Comparison of ENCODE assay signal across 8 cellular contexts in genomic region chr18:76524900-76525698, GRCh38. TPM values are rescaled to one million over a fixed set of nuclear protein-coding genes. Genes with fewer than 3 reads are reported as not detected.
DNase-seq lines count a peak whose midpoint lies in the region; ATAC-seq, FAIRE-seq and TF ChIP-seq lines count a peak whose summit lies in the region.

No MANE protein-coding gene starts in this region.

- no peaks in the 10 kb centered on the region for H3K79me2 ChIP-seq in HepG2 (ENCODE audit: insufficient read depth, low read length)

- TF ChIP-seq RAD21 in HepG2 (CRISPR knock-in tag; IDR thresholded peaks at IDR 0.05), result no peak

- H3K4me1 Mint-ChIP-seq in activated CD8-positive, alpha-beta T cell treated with anti-CD3 and anti-CD28 coated beads for 36 hours (ENCODE audit: low read depth), result peaks cover 8% of the 10 kb centered on the region

- CTCF ChIA-PET in HepG2 (lab: Yijun Ruan, JAX; ENCODE audit: low intra/inter-chr PET ratio, low total read pairs), result no interaction called here
- CTCF ChIA-PET in activated CD8-positive, alpha-beta T cell treated with anti-CD3 and anti-CD28 coated beads for 36 hours (lab: Charles Lee), result no interaction called here

- WGBS in HepG2 (ENCODE audit: low lambda C conversion rate), result 8% methylated on average over 20 of the region's 20 CpGs

- no peaks in the 10 kb centered on the region for H3K36me3 Mint-ChIP-seq in activated CD8-positive, alpha-beta T cell treated with anti-CD3 and anti-CD28 coated beads for 36 hours (ENCODE audit: low read depth)

- H3K9me3 Mint-ChIP-seq in activated CD8-positive, alpha-beta T cell treated with anti-CD3 and anti-CD28 coated beads for 36 hours, result no peaks in the 10 kb centered on the region

- no peak for FAIRE-seq in HepG2 (lab: Jason Lieb, UNC)

- BruUV-seq in HepG2 (replicated peaks; lab: Mats Ljungman, UMichigan), result no TSS peak

- peaks cover 25% of the 10 kb centered on the region for H3K4me1 ChIP-seq in HepG2 (ENCODE audit: insufficient read depth, low read length)
- H3K4me1 ChIP-seq in tibial artery, result peaks cover 0 to 27% (median 8%) of the 10 kb centered on the region in 4 donors

- TF ChIP-seq EP300 in HepG2 (IDR thresholded peaks at IDR 0.05; ENCODE audit: low read depth in 2 of 2, low read length in 2 of 2), result no peak
- TF ChIP-seq EP300 in HepG2 (CRISPR knock-in tag; IDR thresholded peaks at IDR 0.05; ENCODE audit: borderline replicate concordance), result no peak

- H3K4me3 Mint-ChIP-seq in activated CD8-positive, alpha-beta T cell treated with anti-CD3 and anti-CD28 coated beads for 36 hours, result no peak overlapping the region

- H3K27me3 Mint-ChIP-seq in activated CD8-positive, alpha-beta T cell treated with anti-CD3 and anti-CD28 coated beads for 36 hours, result peaks cover 38% of the 10 kb centered on the region

- TF ChIP-seq POLR2A in HepG2 (IDR thresholded peaks at IDR 0.05; ENCODE audit: insufficient read depth in 1 of 2, low read depth in 2 of 2, low read length in 2 of 2), result no peak

- H3K9ac ChIP-seq in HepG2 (ENCODE audit: insufficient read depth, low read depth, low read length), result no peak overlapping the region

- no peak for TF ChIP-seq CTCF in cardiac fibroblast (IDR thresholded peaks at IDR 0.05; ENCODE audit: low read depth, low read length)
- TF ChIP-seq CTCF in HepG2 (CRISPR knock-in tag; IDR thresholded peaks at IDR 0.05), result no peak
- TF ChIP-seq CTCF in tibial artery (IDR thresholded peaks at IDR 0.05), result no peak
- TF ChIP-seq CTCF in activated CD8-positive, alpha-beta T cell treated with anti-CD3 and anti-CD28 coated beads for 36 hours (IDR thresholded peaks at IDR 0.05), result no peak

- in situ Hi-C loops in HepG2 (cut with HindIII; ENCODE audit: extremely low pct_ligation_motif_present, low pct_unique_long_range_greater_than_20kb), result no loop called here

- no peak overlapping the region for H3K27ac Mint-ChIP-seq in activated CD8-positive, alpha-beta T cell treated with anti-CD3 and anti-CD28 coated beads for 36 hours

- peak overlapping the region; percentile 37; the same call in 1 of the 2 replicates for H3K4me2 ChIP-seq in HepG2 (ENCODE audit: low read depth, low read length)

- H3K27ac ChIP-seq in HepG2 (ENCODE audit: extremely low read length, insufficient read depth, low read length) (no peak overlapping the region), tibial artery (no peak overlapping the region)

- no peaks in the 10 kb centered on the region for H3K36me3 ChIP-seq in HepG2 (replicated peaks in 1 of 2; ENCODE audit: control insufficient read depth in 1 of 2, insufficient read depth in 2 of 2, low read length in 2 of 2)
- no peaks in the 10 kb centered on the region for H3K36me3 ChIP-seq in tibial artery

- DNase-seq in H4 (ENCODE audit: low spot score) (peak; percentile 61), NCI-H2196 (lab: John Stamatoyannopoulos, UW; ENCODE audit: unreplicated experiment) (peak; percentile 86), cardiac fibroblast (ENCODE audit: low read depth in 2 of 2) (peak; percentile 67 to 83), HepG2 (ENCODE audit: low spot score) (peak; percentile 59), tibial artery (no peak), cerebellar nuclear complex (lab: John Stamatoyannopoulos, UW) (no peak)
- DNase-seq in activated effector memory CD4-positive, alpha-beta T cell treated with anti-CD3 and anti-CD28 coated beads, Interleukin-2, amount 50 U/mL, for 16 hours, result no peak
- no peak for DNase-seq in activated CD8-positive, alpha-beta T cell treated with anti-CD3 and anti-CD28 coated beads for 36 hours

- ATAC-seq in HepG2, result peak; percentile 53
- ATAC-seq in activated CD8-positive, alpha-beta T cell treated with anti-CD3 and anti-CD28 coated beads for 36 hours, result no peak

- H3K27me3 ChIP-seq in HepG2 (ENCODE audit: control insufficient read depth in 1 of 2, insufficient read depth in 2 of 2, low read length in 2 of 2), result peaks cover 2 to 33% of the 10 kb centered on the region in 2 experiments; a peak in 4 of 5 replicates
- H3K27me3 ChIP-seq in tibial artery, result peaks cover 0 to 44% of the 10 kb centered on the region in 2 donors

- intact Hi-C loops in HepG2 (cut with micrococcal nuclease; ENCODE audit: unreplicated experiment) (no loop called here), tibial artery (cut with DNase I; ENCODE audit: low total_unique reads) (no loop called here)
- intact Hi-C loops in activated CD8-positive, alpha-beta T cell treated with anti-CD3 and anti-CD28 coated beads for 36 hours (cut with micrococcal nuclease), result no loop called here

- H3K4me3 ChIP-seq in cardiac fibroblast (replicated peaks in 1 of 2; ENCODE audit: low read depth in 2 of 2, low read length in 2 of 2), result peak overlapping the region; percentile 36 to 48
- H3K4me3 ChIP-seq in HepG2 (replicated peaks in 1 of 3; ENCODE audit: insufficient read depth in 1 of 3, low read depth in 2 of 3, low read length in 3 of 3), result peak overlapping the region in 2 of 3 experiments; percentile 10 to 28; a peak in 1 of 6 replicates
- peak overlapping the region; percentile 17 to 34 for H3K4me3 ChIP-seq in tibial artery

- H2AFZ ChIP-seq in HepG2 (ENCODE audit: low read length), result no peak overlapping the region

- H4K20me1 ChIP-seq in HepG2 (ENCODE audit: insufficient read depth, low read length), result no peaks in the 10 kb centered on the region

- H3K9me3 ChIP-seq in HepG2 (ENCODE audit: low read length) (no peaks in the 10 kb centered on the region), tibial artery (no peaks in the 10 kb centered on the region)

- POLR2A ChIA-PET in HepG2 (lab: Yijun Ruan, JAX), result no interaction called here
- POLR2A ChIA-PET in activated CD8-positive, alpha-beta T cell treated with anti-CD3 and anti-CD28 coated beads for 36 hours (lab: Charles Lee), result no interaction called here

TF ChIP-seq in HepG2, 621 proteins besides CTCF, POLR2A, EP300 and RAD21 (continues in another document):
- TF ChIP-seq FOSL2 (CRISPR knock-in tag; IDR thresholded peaks at IDR 0.05) (no peak), U2AF2 (IDR thresholded peaks at IDR 0.05; ENCODE audit: low read depth, low read length) (no peak), FOXP1 (IDR thresholded peaks at IDR 0.05) (no peak), FOXP1 (CRISPR knock-in tag; IDR thresholded peaks at IDR 0.05) (no peak), ZSCAN31 (CRISPR knock-in tag; IDR thresholded peaks at IDR 0.05; ENCODE audit: low read depth) (no peak), HNF1A (IDR thresholded peaks at IDR 0.05; ENCODE audit: low read depth) (no peak), HNF1A (CRISPR knock-in tag; IDR thresholded peaks at IDR 0.05; ENCODE audit: borderline replicate concordance) (no peak)

RNA-seq across cellular contexts. Expression of gene ZNF516, which starts 30.1 kb away (rescaled TPM):
- 7.0 and 7.4 TPM in 2 replicates for total RNA-seq in H4 (2014; rRNA removed; shearing (Covaris generic))
- total RNA-seq in HepG2 (2016; rRNA removed; fragmentation: Illumina TruSeq; extraction: Trizol), result 13.7 and 18.7 TPM in 2 replicates
- 8.6 and 8.9 TPM in 2 replicates for total RNA-seq in HepG2 (2016; cell fraction: cytosol; rRNA removed; fragmentation: Illumina TruSeq; extraction: Trizol; ENCODE audit: low read depth)
- total RNA-seq in HepG2 (2016; cell fraction: insoluble cytoplasmic fraction; rRNA removed; fragmentation: Illumina TruSeq; extraction: Trizol), result 12.1 and 14.0 TPM in 2 replicates
- 13.3 and 14.6 TPM in 2 replicates for total RNA-seq in HepG2 (2016; cell fraction: membrane; rRNA removed; fragmentation: Illumina TruSeq; extraction: Trizol)
- total RNA-seq in HepG2 (2016; cell fraction: nucleus; rRNA removed; fragmentation: Illumina TruSeq; extraction: Trizol), result 22.7 and 24.6 TPM in 2 replicates
- 15.9 and 16.6 TPM in 2 replicates for polyA plus RNA-seq in HepG2 (2011; rRNA removed)
- polyA plus RNA-seq in HepG2 (2011; cell fraction: cytosol; rRNA removed), result 7.7 and 8.0 TPM in 2 replicates
- polyA plus RNA-seq in HepG2 (2011; cell fraction: nucleus; rRNA removed), result 47.5 and 64.5 TPM in 2 replicates
- polyA plus RNA-seq in HepG2 (2012), result 17.9 and 19.5 TPM in 2 replicates
- 0.54 and 1.1 TPM in 2 replicates for polyA plus RNA-seq in HepG2 (2016; cell fraction: cytosol; fragmentation: Illumina TruSeq; extraction: Trizol; ENCODE audit: low read depth)
- 10.2 and 12.1 TPM in 2 replicates for polyA plus RNA-seq in HepG2 (2016; cell fraction: insoluble cytoplasmic fraction; fragmentation: Illumina TruSeq; extraction: Trizol; ENCODE audit: low read depth)
- polyA plus RNA-seq in HepG2 (2016; cell fraction: membrane; fragmentation: Illumina TruSeq; extraction: Trizol; ENCODE audit: low read depth), result 2.0 and 2.4 TPM in 2 replicates
- 27.0 and 28.2 TPM in 2 replicates for polyA plus RNA-seq in HepG2 (2016; cell fraction: nucleus; fragmentation: Illumina TruSeq; extraction: Trizol; ENCODE audit: insufficient read depth, low read depth)
- 0.23 and 36.8 TPM in 2 replicates for polyA minus RNA-seq in HepG2 (2011; rRNA and poly(A)+ RNA removed; ENCODE audit: low replicate concordance)
- polyA minus RNA-seq in HepG2 (2011; cell fraction: cytosol; rRNA and poly(A)+ RNA removed), result 18.4 and 18.5 TPM in 2 replicates
- 61.5 and 68.2 TPM in 2 replicates for polyA minus RNA-seq in HepG2 (2011; cell fraction: nucleus; rRNA and poly(A)+ RNA removed)
- total RNA-seq in activated CD8-positive, alpha-beta T cell treated with anti-CD3 and anti-CD28 coated beads for 36 hours, result 10 to 100 TPM in 1 of 2 experiments, 1 to 10 TPM in 1; 7.0 to 10.5 TPM

Comparison
In these comparisons a context has a peak if more than half of its experiments do, and no peak if none do; other contexts are left out.
1. DNase-seq: peak in H4 (single experiment), NCI-H2196 (single experiment), cardiac fibroblast (2 of 2) and HepG2 (single experiment); none in tibial artery (0 of 2), activated effector memory CD4-positive, alpha-beta T cell treated with anti-CD3 and anti-CD28 coated beads, Interleukin-2, amount 50 U/mL, for 16 hours (single experiment), activated CD8-positive, alpha-beta T cell treated with anti-CD3 and anti-CD28 coated beads for 36 hours (single experiment) and cerebellar nuclear complex (0 of 2).
2. Peak in every context shown above with its lines, with median percentiles within 50 percentile points of each other: H3K4me3 ChIP-seq.